In the genomic region with DNA sequence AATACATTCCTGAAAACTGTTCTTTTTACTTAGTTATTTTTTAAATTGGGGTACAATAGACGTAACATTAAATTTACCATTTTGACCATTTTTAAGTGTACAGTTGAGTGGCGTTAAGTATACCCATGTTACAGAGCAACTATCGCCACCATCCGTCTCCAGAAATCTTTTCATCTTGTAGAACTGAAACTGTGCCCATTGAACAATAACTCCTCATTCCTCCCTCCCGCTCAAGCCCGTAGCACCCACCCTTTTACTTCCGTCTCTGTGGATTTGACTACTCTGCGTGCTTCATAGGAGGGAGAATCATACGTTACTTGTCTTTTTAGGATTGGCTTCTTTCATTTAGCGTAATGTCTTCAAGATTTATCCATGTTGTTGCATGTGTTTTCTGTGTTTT, we compare ENCODE assay signal across 10 cellular contexts. TPM values are rescaled to one million over a fixed set of nuclear protein-coding genes. Genes with fewer than 3 reads are reported as not detected.
DNase-seq lines count a peak whose midpoint lies in the region; ATAC-seq and TF ChIP-seq lines count a peak whose summit lies in the region.
"Had no signal": no experiment of that assay in that cellular context is flagged by ENCODE, and none has a peak within 500 bp of the region (broad histone marks: within the 10 kb centered on the region; RNA-seq: fewer than 3 reads in every experiment).

No MANE protein-coding gene starts in this region.

- DNase-seq in activated T-cell treated with anti-CD3 and anti-CD28 coated beads, Interleukin-2, amount 50 U/mL, for 72 hours, result no peak
- no peak for DNase-seq in activated T-cell treated with anti-CD3 and anti-CD28 coated beads, Interleukin-2, amount 50 U/mL, for 1 hour
- peak; percentile 56 for DNase-seq in activated CD8-positive, alpha-beta T cell treated with anti-CD3 and anti-CD28 coated beads, Interleukin-2, amount 10 ng/mL, durations not matched to agents 7 days and 5 days
- no peak for DNase-seq in stimulated activated effector memory CD8-positive, alpha-beta T cell treated with anti-CD3 and anti-CD28 coated beads, Interleukin-12 subunit alpha, Interleukin-12 subunit beta, amount 100 ng/mL, for 72 hours (ENCODE audit: low spot score in 2 of 2)
- DNase-seq in mesothelial cell of epicardium (ENCODE audit: low spot score in 2 of 2, unreplicated experiment in 2 of 2), result no peak
- DNase-seq in NCI-H345 treated with DMSO at 0.1 percent for 48 hours (lab: John Stamatoyannopoulos, UW; ENCODE audit: unreplicated experiment), result no peak
- no peak for DNase-seq in mucosa of descending colon
- DNase-seq: NCI-H1694 had no signal

- H3K9me3 ChIP-seq in mucosa of descending colon, result no peaks in the 10 kb centered on the region
- H3K9me3 ChIP-seq: esophagus muscularis mucosa had no signal

- H3K4me1 Mint-ChIP-seq in activated T-cell treated with anti-CD3 and anti-CD28 coated beads, Interleukin-2, amount 50 U/mL, for 72 hours (ENCODE audit: low read depth), result peaks cover 95% of the 10 kb centered on the region
- peaks cover 90% of the 10 kb centered on the region for H3K4me1 Mint-ChIP-seq in activated CD8-positive, alpha-beta T cell treated with anti-CD3 and anti-CD28 coated beads, Interleukin-2, amount 10 ng/mL, durations not matched to agents 7 days and 5 days (ENCODE audit: low read depth)
- H3K4me1 Mint-ChIP-seq in stimulated activated effector memory CD8-positive, alpha-beta T cell treated with anti-CD3 and anti-CD28 coated beads, Interleukin-12 subunit alpha, Interleukin-12 subunit beta, amount 100 ng/mL, for 72 hours, result peaks cover 79% of the 10 kb centered on the region
- H3K4me1 Mint-ChIP-seq in mesothelial cell of epicardium, result peaks cover 43% of the 10 kb centered on the region

- peak overlapping the region; percentile 72 to 91 for H3K4me3 Mint-ChIP-seq in activated T-cell treated with anti-CD3 and anti-CD28 coated beads, Interleukin-2, amount 50 U/mL, for 72 hours
- peak overlapping the region; percentile 70 for H3K4me3 Mint-ChIP-seq in activated CD8-positive, alpha-beta T cell treated with anti-CD3 and anti-CD28 coated beads, Interleukin-2, amount 10 ng/mL, durations not matched to agents 7 days and 5 days
- peak overlapping the region; percentile 73 for H3K4me3 Mint-ChIP-seq in stimulated activated effector memory CD8-positive, alpha-beta T cell treated with anti-CD3 and anti-CD28 coated beads, Interleukin-12 subunit alpha, Interleukin-12 subunit beta, amount 100 ng/mL, for 72 hours
- H3K4me3 Mint-ChIP-seq in mesothelial cell of epicardium, result no peak overlapping the region

- H3K4me1 ChIP-seq in mucosa of descending colon (ENCODE audit: low read depth), result peaks cover 10% of the 10 kb centered on the region

- H3K27me3 Mint-ChIP-seq in activated T-cell treated with anti-CD3 and anti-CD28 coated beads, Interleukin-2, amount 50 U/mL, for 72 hours (ENCODE audit: low read depth), result no peaks in the 10 kb centered on the region
- no peaks in the 10 kb centered on the region for H3K27me3 Mint-ChIP-seq in activated CD8-positive, alpha-beta T cell treated with anti-CD3 and anti-CD28 coated beads, Interleukin-2, amount 10 ng/mL, durations not matched to agents 7 days and 5 days (ENCODE audit: low read depth)
- no peaks in the 10 kb centered on the region for H3K27me3 Mint-ChIP-seq in mesothelial cell of epicardium (ENCODE audit: low read depth)

- no peak overlapping the region for H3K4me3 ChIP-seq in mucosa of descending colon
- H3K4me3 ChIP-seq: esophagus muscularis mucosa had no signal

- ATAC-seq in activated T-cell treated with anti-CD3 and anti-CD28 coated beads, Interleukin-2, amount 50 U/mL, for 72 hours (replicated peaks in 1 of 2), result peak in 1 of 2 donors; percentile 16
- ATAC-seq in HG02642 (IDR thresholded peaks at IDR 0.05; ENCODE audit: poor library complexity, unreplicated experiment) (peak; percentile 19), mucosa of descending colon (no peak)
- ATAC-seq in activated CD8-positive, alpha-beta T cell treated with anti-CD3 and anti-CD28 coated beads, Interleukin-2, amount 10 ng/mL, durations not matched to agents 7 days and 5 days, result peak; percentile 38
- no peak for ATAC-seq in stimulated activated effector memory CD8-positive, alpha-beta T cell treated with anti-CD3 and anti-CD28 coated beads, Interleukin-12 subunit alpha, Interleukin-12 subunit beta, amount 100 ng/mL, for 72 hours

- H3K9me3 Mint-ChIP-seq in activated T-cell treated with anti-CD3 and anti-CD28 coated beads, Interleukin-2, amount 50 U/mL, for 72 hours, result peaks cover 0 to 2% of the 10 kb centered on the region in 2 donors
- H3K9me3 Mint-ChIP-seq in activated CD8-positive, alpha-beta T cell treated with anti-CD3 and anti-CD28 coated beads, Interleukin-2, amount 10 ng/mL, durations not matched to agents 7 days and 5 days (ENCODE audit: insufficient read depth), result no peaks in the 10 kb centered on the region
- no peaks in the 10 kb centered on the region for H3K9me3 Mint-ChIP-seq in stimulated activated effector memory CD8-positive, alpha-beta T cell treated with anti-CD3 and anti-CD28 coated beads, Interleukin-12 subunit alpha, Interleukin-12 subunit beta, amount 100 ng/mL, for 72 hours
- peaks cover 6% of the 10 kb centered on the region for H3K9me3 Mint-ChIP-seq in mesothelial cell of epicardium

- H3K36me3 ChIP-seq in mucosa of descending colon (ENCODE audit: low read depth), result no peaks in the 10 kb centered on the region
- H3K36me3 ChIP-seq: esophagus muscularis mucosa had no signal

- intact Hi-C loops in mucosa of descending colon (cut with DNase I, micrococcal nuclease), result no loop called here

- TF ChIP-seq CTCF in mesothelial cell of epicardium (IDR thresholded peaks at IDR 0.05; ENCODE audit: unreplicated experiment), result no peak
- TF ChIP-seq CTCF in mucosa of descending colon (IDR thresholded peaks at IDR 0.05), result no peak

- H3K27ac Mint-ChIP-seq in activated T-cell treated with anti-CD3 and anti-CD28 coated beads, Interleukin-2, amount 50 U/mL, for 72 hours, result peak overlapping the region; percentile 99
- peak overlapping the region; percentile 96 for H3K27ac Mint-ChIP-seq in activated CD8-positive, alpha-beta T cell treated with anti-CD3 and anti-CD28 coated beads, Interleukin-2, amount 10 ng/mL, durations not matched to agents 7 days and 5 days
- H3K27ac Mint-ChIP-seq in stimulated activated effector memory CD8-positive, alpha-beta T cell treated with anti-CD3 and anti-CD28 coated beads, Interleukin-12 subunit alpha, Interleukin-12 subunit beta, amount 100 ng/mL, for 72 hours, result peak overlapping the region; percentile 94
- H3K27ac Mint-ChIP-seq in mesothelial cell of epicardium, result no peak overlapping the region

- peaks cover 0 to 8% of the 10 kb centered on the region in 2 donors for H3K36me3 Mint-ChIP-seq in activated T-cell treated with anti-CD3 and anti-CD28 coated beads, Interleukin-2, amount 50 U/mL, for 72 hours (ENCODE audit: insufficient read depth in 2 of 2)
- H3K36me3 Mint-ChIP-seq in activated CD8-positive, alpha-beta T cell treated with anti-CD3 and anti-CD28 coated beads, Interleukin-2, amount 10 ng/mL, durations not matched to agents 7 days and 5 days (ENCODE audit: low read depth), result peaks cover 59% of the 10 kb centered on the region
- peaks cover 19% of the 10 kb centered on the region for H3K36me3 Mint-ChIP-seq in stimulated activated effector memory CD8-positive, alpha-beta T cell treated with anti-CD3 and anti-CD28 coated beads, Interleukin-12 subunit alpha, Interleukin-12 subunit beta, amount 100 ng/mL, for 72 hours
- no peaks in the 10 kb centered on the region for H3K36me3 Mint-ChIP-seq in mesothelial cell of epicardium

- POLR2A ChIA-PET in activated CD8-positive, alpha-beta T cell treated with anti-CD3 and anti-CD28 coated beads, Interleukin-2, amount 10 ng/mL, durations not matched to agents 7 days and 5 days (lab: Charles Lee), result interaction anchor here (0.9 to 4.2 kb wide), 5 partner anchors 20 to 55 kb away, joined by 3 to 24 read pairs (median 20); a partner anchor contains a TSS

- CTCF ChIA-PET in activated CD8-positive, alpha-beta T cell treated with anti-CD3 and anti-CD28 coated beads, Interleukin-2, amount 10 ng/mL, durations not matched to agents 7 days and 5 days (lab: Charles Lee), result interaction anchor here (1.2 to 4.5 kb wide), 14 partner anchors 9 to 175 kb away, joined by 3 to 27 read pairs (median 8); a partner anchor contains a TSS

RNA-seq across cellular contexts. Expression of a gene that starts 55.3 kb away (rescaled TPM):
- 10 to 100 TPM; 32.7 to 44.4 TPM for total RNA-seq in activated T-cell treated with anti-CD3 and anti-CD28 coated beads, Interleukin-2, amount 50 U/mL, for 72 hours
- total RNA-seq in activated CD8-positive, alpha-beta T cell treated with anti-CD3 and anti-CD28 coated beads, Interleukin-2, amount 10 ng/mL, durations not matched to agents 7 days and 5 days, result 10 to 100 TPM; 54.9 to 58.4 TPM
- total RNA-seq in mesothelial cell of epicardium (11.0 to 13.9 TPM (median 11.4 TPM) in 3 replicates), mucosa of descending colon (1 to 10 TPM; 5.9 to 9.8 (median 6.7) TPM)

Comparison
In these comparisons a context has a peak if more than half of its experiments do, and no peak if none do; other contexts are left out.
1. ATAC-seq: peak in HG02642 (single experiment) and activated CD8-positive, alpha-beta T cell treated with anti-CD3 and anti-CD28 coated beads, Interleukin-2, amount 10 ng/mL, durations not matched to agents 7 days and 5 days (single experiment); none in stimulated activated effector memory CD8-positive, alpha-beta T cell treated with anti-CD3 and anti-CD28 coated beads, Interleukin-12 subunit alpha, Interleukin-12 subunit beta, amount 100 ng/mL, for 72 hours (single experiment) and mucosa of descending colon (single experiment).